ENCODE assay signal across 8 cellular contexts in the genomic region with DNA sequence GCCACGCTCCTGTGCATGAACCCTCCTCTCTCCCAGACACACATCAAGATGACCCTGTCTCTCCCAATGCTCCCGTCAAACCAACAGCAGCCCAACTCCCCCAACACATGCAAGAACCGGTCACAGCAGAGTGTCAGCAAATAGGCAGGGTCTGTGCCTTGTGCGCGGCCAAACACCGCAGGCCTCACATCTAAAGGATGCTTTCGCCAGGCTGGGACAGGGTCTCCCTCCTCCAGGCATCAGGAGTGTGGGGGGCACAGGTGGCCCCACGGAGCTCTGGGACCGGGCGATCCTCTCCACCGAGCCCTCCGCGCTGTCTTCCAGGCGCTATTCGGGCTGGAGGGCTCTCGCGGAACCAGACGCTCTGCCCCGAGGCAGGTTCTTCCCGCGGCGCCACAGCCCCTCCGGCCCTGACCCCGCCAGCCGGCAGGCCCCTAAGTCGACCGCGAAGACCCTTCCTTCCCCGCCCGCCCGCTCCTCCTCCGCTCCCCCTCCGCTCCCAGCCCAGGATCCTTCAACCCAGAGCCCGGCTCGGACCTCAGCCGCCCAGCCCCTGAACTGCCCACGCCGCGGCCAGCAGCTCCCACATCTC. TPM values are rescaled to one million over a fixed set of nuclear protein-coding genes. Genes with fewer than 3 reads are reported as not detected.
DNase-seq lines count a peak whose midpoint lies in the region; ATAC-seq, FAIRE-seq and TF ChIP-seq lines count a peak whose summit lies in the region.

No MANE protein-coding gene starts in this region.

- no peak overlapping the region for H3K27ac ChIP-seq in OCI-LY3 (ENCODE audit: low read length)
- H3K27ac ChIP-seq in K562 (ENCODE audit: extremely low read depth, low read depth, low read length), result peak overlapping the region; percentile 59
- no peak overlapping the region for H3K27ac ChIP-seq in iPS-20b (ENCODE audit: low read length)
- H3K27ac ChIP-seq in sigmoid colon, result peak overlapping the region; percentile 84 to 89 (median 86)

- H3K9me1 ChIP-seq in K562 (ENCODE audit: control insufficient read depth, insufficient read depth, low read length), result no peaks in the 10 kb centered on the region

- H4K20me1 ChIP-seq in OCI-LY3 (ENCODE audit: insufficient read depth, low read length) (no peaks in the 10 kb centered on the region), K562 (replicated peaks; ENCODE audit: control insufficient read depth, insufficient read depth, low read length) (no peaks in the 10 kb centered on the region)

- POLR2A ChIA-PET in K562 (lab: Yijun Ruan, JAX), result interaction anchor here (0.7 to 1.0 kb wide), 2 partner anchors 10 to 12 kb away, joined by 3 read pairs; no protein-coding TSS in a partner anchor

- peak; percentile 79 for FAIRE-seq in K562 (lab: Jason Lieb, UNC)

- H3K79me2 ChIP-seq in OCI-LY3 (ENCODE audit: low read length) (peaks cover 12% of the 10 kb centered on the region; the same call in 1 of the 2 replicates), K562 (ENCODE audit: control insufficient read depth, insufficient read depth, low read length) (peaks cover 20% of the 10 kb centered on the region; the same call in 2 of the 3 replicates)

- H3K9me3 ChIP-seq in ES-I3 (ENCODE audit: control insufficient read depth, insufficient read depth, low read length), result no peaks in the 10 kb centered on the region
- no peaks in the 10 kb centered on the region for H3K9me3 ChIP-seq in OCI-LY3 (ENCODE audit: insufficient read depth, low read length)
- H3K9me3 ChIP-seq in K562 (replicated peaks; ENCODE audit: control insufficient read depth, insufficient read depth, low read depth, low read length), result no peaks in the 10 kb centered on the region
- H3K9me3 ChIP-seq in iPS-20b (ENCODE audit: insufficient read depth, low read depth, low read length), result no peaks in the 10 kb centered on the region
- no peaks in the 10 kb centered on the region for H3K9me3 ChIP-seq in sigmoid colon

- no peaks in the 10 kb centered on the region for H3K27me3 ChIP-seq in OCI-LY3 (ENCODE audit: low read depth, low read length)
- H3K27me3 ChIP-seq in K562 (ENCODE audit: control insufficient read depth in 2 of 2, insufficient read depth in 2 of 2, low read length in 2 of 2), result peaks cover 0 to 7% of the 10 kb centered on the region in 2 experiments; a peak in 3 of 5 replicates
- peaks cover 38% of the 10 kb centered on the region for H3K27me3 ChIP-seq in iPS-20b (ENCODE audit: insufficient read depth, low read length)
- no peaks in the 10 kb centered on the region for H3K27me3 ChIP-seq in sigmoid colon

- in situ Hi-C loops in K562 (cut with MboI), result no loop called here

- WGBS in K562 (ENCODE audit: insufficient coverage, low coverage, missing lambda C conversion rate), result under 1% methylated on average over 23 of the region's 39 CpGs
- WGBS in sigmoid colon, 2 donors, result 2 to 5% methylated on average over 39 of the region's 39 CpGs

- H2AFZ ChIP-seq in OCI-LY3 (ENCODE audit: low read depth, low read length) (peak overlapping the region; percentile 49), K562 (ENCODE audit: low read depth, low read length) (peak overlapping the region; percentile 84)

- peak overlapping the region; percentile 93 for H3K4me3 ChIP-seq in OCI-LY3 (ENCODE audit: low read length)
- peak overlapping the region; percentile 63 for H3K4me3 ChIP-seq in K562
- peak overlapping the region; percentile 95 for H3K4me3 ChIP-seq in iPS-20b (ENCODE audit: low read length)
- peak overlapping the region; percentile 60 to 91 (median 76) for H3K4me3 ChIP-seq in sigmoid colon

- H3K4me1 ChIP-seq in ES-I3 (ENCODE audit: insufficient read depth, low read length), result no peaks in the 10 kb centered on the region
- peaks cover 13% of the 10 kb centered on the region for H3K4me1 ChIP-seq in OCI-LY3 (ENCODE audit: low read length)
- peaks cover 13 to 28% of the 10 kb centered on the region in 2 experiments; a peak in 4 of 5 replicates for H3K4me1 ChIP-seq in K562 (replicated peaks in 1 of 2; ENCODE audit: control insufficient read depth in 2 of 2, insufficient read depth in 2 of 2, low read length in 2 of 2)
- H3K4me1 ChIP-seq in iPS-20b (ENCODE audit: insufficient read depth, low read length), result peaks cover 5% of the 10 kb centered on the region; the same call in 1 of the 2 replicates
- H3K4me1 ChIP-seq in sigmoid colon, result peaks cover 0 to 16% (median 9%) of the 10 kb centered on the region in 4 donors

- TF ChIP-seq POLR2A in K562 (conservative IDR thresholded peaks at IDR 0.05), result peak; percentile 19; the same call in 1 of the 2 replicates
- no peak for TF ChIP-seq POLR2A in sigmoid colon (IDR thresholded peaks at IDR 0.05)

- TF ChIP-seq EP300 in K562 (IDR thresholded peaks at IDR 0.05; ENCODE audit: low read length) (no peak), sigmoid colon (IDR thresholded peaks at IDR 0.05) (no peak)

- no peak for TF ChIP-seq RAD21 in K562 (CRISPR knock-in tag; conservative IDR thresholded peaks at IDR 0.05 in 1 of 2, IDR thresholded peaks at IDR 0.05 in 1 of 2)

- DNase-seq in K562 (ENCODE audit: extremely low read depth in 1 of 4, low spot score in 3 of 4), result peak; percentile 25 to 62 (median 32)
- DNase-seq in sigmoid colon, result peak; percentile 69
- DNase-seq in A172 (ENCODE audit: low spot score), result no peak

- no peaks in the 10 kb centered on the region for H3K36me3 ChIP-seq in ES-I3 (ENCODE audit: insufficient read depth, low read length)
- no peaks in the 10 kb centered on the region for H3K36me3 ChIP-seq in OCI-LY3 (replicated peaks; ENCODE audit: low read depth, low read length)
- H3K36me3 ChIP-seq in K562 (ENCODE audit: control insufficient read depth, insufficient read depth, low read length), result no peaks in the 10 kb centered on the region
- no peaks in the 10 kb centered on the region for H3K36me3 ChIP-seq in iPS-20b (ENCODE audit: insufficient read depth, low read depth, low read length)
- no peaks in the 10 kb centered on the region for H3K36me3 ChIP-seq in sigmoid colon

- peak overlapping the region; percentile 70 for H3K9ac ChIP-seq in ES-I3 (ENCODE audit: low read depth, low read length)
- H3K9ac ChIP-seq in OCI-LY3 (ENCODE audit: low read length), result peak overlapping the region; percentile 65
- peak overlapping the region; percentile 69 to 92 for H3K9ac ChIP-seq in K562 (ENCODE audit: insufficient read depth in 1 of 2, low read depth in 2 of 2, low read length in 2 of 2)
- peak overlapping the region; percentile 68; the same call in 1 of the 2 replicates for H3K9ac ChIP-seq in iPS-20b (ENCODE audit: low read depth, low read length)

- peak overlapping the region; percentile 86 for H3K4me2 ChIP-seq in OCI-LY3 (ENCODE audit: low read length)
- peak overlapping the region; percentile 89 for H3K4me2 ChIP-seq in K562 (ENCODE audit: insufficient read depth, low read length)

- ATAC-seq in HG02678 (IDR thresholded peaks at IDR 0.05; ENCODE audit: unreplicated experiment), result peak; percentile 1
- peak; percentile 60 for ATAC-seq in K562
- no peak for ATAC-seq in HG03039 (IDR thresholded peaks at IDR 0.05; ENCODE audit: unreplicated experiment)

- no TSS peak for BruUV-seq in K562 (replicated peaks; lab: Mats Ljungman, UMichigan)

- intact Hi-C loops in K562 (cut with micrococcal nuclease), result loop anchor here (5.0 kb wide), 1 partner anchor 95 kb away; a partner anchor contains a TSS
- intact Hi-C loops in sigmoid colon (cut with DNase I), result loop anchor here (2.0 to 10.0 kb wide), 3 partner anchors 94 to 938 kb away; a partner anchor contains a TSS

- TF ChIP-seq CTCF in OCI-LY3 (IDR thresholded peaks at IDR 0.05; ENCODE audit: low read depth, low read length) (no peak), K562 (IDR thresholded peaks at IDR 0.05 in 2 of 3, conservative IDR thresholded peaks at IDR 0.05 in 1 of 3; ENCODE audit: insufficient read depth in 2 of 3, low read depth in 1 of 3, low read length in 3 of 3) (no peak), sigmoid colon (IDR thresholded peaks at IDR 0.05) (no peak)

- CTCF ChIA-PET in K562 (lab: Yijun Ruan, JAX; ENCODE audit: low intra/inter-chr PET ratio), result no interaction called here

RNA-seq across cellular contexts. Expression of a gene that starts 0.4 kb away (rescaled TPM):
- total RNA-seq in K562 (2011; cell fraction: chromatin; rRNA removed; ENCODE audit: low replicate concordance), result 39.9 and 64.0 TPM in 2 replicates
- 20.0 and 23.5 TPM in 2 replicates for total RNA-seq in K562 (2011; cell fraction: nucleolus; rRNA removed)
- total RNA-seq in K562 (2011; cell fraction: nucleoplasm; rRNA removed), result 23.7 and 32.1 TPM in 2 replicates
- total RNA-seq in K562 (2014; rRNA removed) (17.4 and 25.1 TPM in 2 replicates), K562 (2014; rRNA removed; fragmentation: Illumina TruSeq; extraction: Trizol) (25.6 and 30.4 TPM in 2 replicates), K562 (2015; rRNA removed; fragmentation: Illumina TruSeq; extraction: Trizol) (21.1 and 23.1 TPM in 2 replicates), K562 (2021) (28.0 and 31.4 TPM in 2 replicates), sigmoid colon (10 to 100 TPM; 28.8 to 50.4 (median 44.6) TPM)
- polyA plus RNA-seq in K562 (2011; rRNA removed) (16.1 and 19.2 TPM in 2 replicates), K562 (2014; fragmentation: Illumina TruSeq; extraction: Trizol) (19.9 and 23.2 TPM in 2 replicates), K562 (2014; fragmentation: Nextera tagmentation; extraction: Ambion mirVana) (10 to 100 TPM; 10.2 to 20.4 TPM), K562 (2014; rRNA removed) (14.1 and 15.3 TPM in 2 replicates), sigmoid colon (10 to 100 TPM; 24.0 to 30.7 (median 30.6) TPM)
- polyA plus RNA-seq in K562 (2011; cell fraction: cytosol; rRNA removed), result 13.6 and 16.2 TPM in 2 replicates
- 14.1 and 20.3 TPM in 2 replicates for polyA plus RNA-seq in K562 (2011; cell fraction: nucleus; rRNA removed)
- 28.4 and 48.0 TPM in 2 replicates for polyA plus RNA-seq in K562 (2012)
- 39.8 and 45.0 TPM in 2 replicates for polyA minus RNA-seq in K562 (2011; rRNA and poly(A)+ RNA removed)
- polyA minus RNA-seq in K562 (2011; cell fraction: cytosol; rRNA and poly(A)+ RNA removed), result 7.5 and 13.9 TPM in 2 replicates
- 20.9 and 24.0 TPM in 2 replicates for polyA minus RNA-seq in K562 (2011; cell fraction: nucleus; rRNA and poly(A)+ RNA removed)
- 25.7 and 26.1 TPM in 2 replicates for total RNA-seq in A172 (2014; rRNA removed; shearing (Covaris generic))

RNA-seq across cellular contexts. Expression of a gene that starts 33.7 kb away (rescaled TPM):
- 0.05 and 0.74 TPM in 2 replicates for total RNA-seq in K562 (2011; cell fraction: chromatin; rRNA removed; ENCODE audit: low replicate concordance)
- total RNA-seq in K562 (2011; cell fraction: nucleolus; rRNA removed), result 0.17 and 0.53 TPM in 2 replicates
- 0.38 and 0.44 TPM in 2 replicates for total RNA-seq in K562 (2011; cell fraction: nucleoplasm; rRNA removed)
- 0.04 and 0.05 TPM in 2 replicates for total RNA-seq in K562 (2014; rRNA removed)
- total RNA-seq in K562 (2014; rRNA removed; fragmentation: Illumina TruSeq; extraction: Trizol), result 0.22 and 0.51 TPM in 2 replicates
- total RNA-seq in K562 (2015; rRNA removed; fragmentation: Illumina TruSeq; extraction: Trizol), result 0.23 and 0.29 TPM in 2 replicates
- 0.11 and 0.13 TPM in 2 replicates for total RNA-seq in K562 (2021)
- 0.15 and 0.17 TPM in 2 replicates for polyA plus RNA-seq in K562 (2011; rRNA removed)
- 0.03 and 0.04 TPM in 2 replicates for polyA plus RNA-seq in K562 (2011; cell fraction: cytosol; rRNA removed)
- 0.53 and 0.55 TPM in 2 replicates for polyA plus RNA-seq in K562 (2011; cell fraction: nucleus; rRNA removed)
- polyA plus RNA-seq in K562 (2012), result 0.09 and 0.17 TPM in 2 replicates
- 0.19 and 0.22 TPM in 2 replicates for polyA plus RNA-seq in K562 (2014; fragmentation: Illumina TruSeq; extraction: Trizol)
- polyA plus RNA-seq in K562 (2014; fragmentation: Nextera tagmentation; extraction: Ambion mirVana), result under 1 TPM; 0.04 to 0.17 TPM
- 0.19 and 0.49 TPM in 2 replicates for polyA plus RNA-seq in K562 (2014; rRNA removed)
- 0.27 and 0.60 TPM in 2 replicates for polyA minus RNA-seq in K562 (2011; rRNA and poly(A)+ RNA removed)
- polyA minus RNA-seq in K562 (2011; cell fraction: cytosol; rRNA and poly(A)+ RNA removed), result not detected in 2 replicates
- polyA minus RNA-seq in K562 (2011; cell fraction: nucleus; rRNA and poly(A)+ RNA removed), result 0.27 and 0.56 TPM in 2 replicates
- total RNA-seq in sigmoid colon, result 1 to 10 TPM in 1 of 4 donors, under 1 TPM in 3; 0.28 to 1.2 (median 0.34) TPM
- 1 to 10 TPM in 2 of 3 donors, under 1 TPM in 1; 0.79 to 4.6 (median 3.6) TPM for polyA plus RNA-seq in sigmoid colon
- total RNA-seq in A172 (2014; rRNA removed; shearing (Covaris generic)), result not detected in 2 replicates

Comparison
In these comparisons a context has a peak if more than half of its experiments do, and no peak if none do; other contexts are left out.
1. H3K27ac ChIP-seq: peak in K562 (single experiment) and sigmoid colon (4 of 4); none in OCI-LY3 (single experiment) and iPS-20b (single experiment).
2. Peak in every context shown above with its lines, with median percentiles within 50 percentile points of each other: H3K9ac ChIP-seq and H3K4me3 ChIP-seq.